11 cellular contexts compared by ENCODE assay signal in the genomic region with DNA sequence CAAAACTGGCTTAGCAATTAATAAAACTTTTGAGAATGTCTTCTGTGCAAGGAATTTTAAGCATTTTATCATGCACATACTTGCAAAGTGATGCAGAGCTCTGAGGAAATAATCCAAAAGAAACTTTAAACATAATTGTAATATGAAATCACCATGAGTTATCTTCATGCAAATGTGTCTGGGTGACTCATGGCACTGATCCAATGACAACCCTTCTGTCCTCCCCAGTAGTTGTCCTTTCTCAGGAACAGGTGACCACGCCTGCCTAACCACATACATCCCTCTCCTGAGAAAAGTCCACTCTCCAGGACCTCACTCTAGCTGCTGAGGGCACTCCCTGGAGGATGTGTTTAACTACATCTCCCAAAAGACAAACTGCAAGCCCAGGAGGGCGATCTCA.
DNase-seq lines count a peak whose midpoint lies in the region; ATAC-seq, FAIRE-seq and TF ChIP-seq lines count a peak whose summit lies in the region.
"Had no signal": no experiment of that assay in that cellular context is flagged by ENCODE, and none has a peak within 500 bp of the region (broad histone marks: within the 10 kb centered on the region; RNA-seq: fewer than 3 reads in every experiment).

No MANE protein-coding gene starts in this region.

- no peak overlapping the region for H3K27ac Mint-ChIP-seq in activated naive CD4-positive, alpha-beta T cell treated with anti-CD3 and anti-CD28 coated beads, Interleukin-2, amount 50 U/mL, for 72 hours

- peak overlapping the region; percentile 65 for H3K4me2 ChIP-seq in keratinocyte (ENCODE audit: control insufficient read depth, extremely low read depth, insufficient read depth, low read depth, low read length)

- no peak for TF ChIP-seq CTCF in AG09319 (IDR thresholded peaks at IDR 0.05; ENCODE audit: low read depth, low read length)
- TF ChIP-seq CTCF in astrocyte of the spinal cord (IDR thresholded peaks at IDR 0.05; ENCODE audit: low read depth, low read length) = no peak
- peak in 1 of 3 experiments; percentile 38 for TF ChIP-seq CTCF in keratinocyte (optimal IDR thresholded peaks at IDR 0.05 in 1 of 3, IDR thresholded peaks at IDR 0.05 in 1 of 3, conservative IDR thresholded peaks at IDR 0.05 in 1 of 3; ENCODE audit: extremely low read depth in 1 of 3, insufficient read depth in 2 of 3, low read length in 3 of 3)

- in situ Hi-C loops in astrocyte of the spinal cord (cut with HindIII; ENCODE audit: low sequenced_read_pairs) = no loop called here

- no peaks in the 10 kb centered on the region for H3K27me3 ChIP-seq in keratinocyte (ENCODE audit: control insufficient read depth, extremely low read depth, insufficient read depth, low read length)
- H3K27me3 ChIP-seq: dorsolateral prefrontal cortex had no signal

- DNase-seq in AG09319 (ENCODE audit: extremely low read depth, low read depth) (peak; percentile 40), HT-29 (ENCODE audit: low spot score) (peak; percentile 2), astrocyte of the spinal cord (ENCODE audit: low read depth, low spot score) (peak; percentile 89), keratinocyte (ENCODE audit: low read depth, low spot score) (peak; percentile 95), caudate nucleus (lab: John Stamatoyannopoulos, UW) (no peak), GM12891 (ENCODE audit: insufficient read length, low spot score) (no peak), NCI-H2029 treated with DMSO at 0.1 percent for 48 hours (lab: John Stamatoyannopoulos, UW) (no peak)
- DNase-seq in activated naive CD4-positive, alpha-beta T cell treated with anti-CD3 and anti-CD28 coated beads, Interleukin-2, amount 50 U/mL, for 72 hours (ENCODE audit: low spot score in 2 of 2) = no peak
- DNase-seq: DMS79, dorsolateral prefrontal cortex, left ventricle myocardium inferior had no signal

- H3K4me3 ChIP-seq in astrocyte of the spinal cord (ENCODE audit: low read depth, low read length) (no peak overlapping the region), keratinocyte (ENCODE audit: control insufficient read depth in 2 of 3, extremely low read depth in 1 of 3, insufficient read depth in 2 of 3, low read depth in 1 of 3, low read length in 3 of 3) (peak overlapping the region in 2 of 3 experiments; percentile 30 to 50)
- H3K4me3 ChIP-seq: dorsolateral prefrontal cortex, left ventricle myocardium inferior had no signal

- ATAC-seq in activated naive CD4-positive, alpha-beta T cell treated with anti-CD3 and anti-CD28 coated beads, Interleukin-2, amount 50 U/mL, for 72 hours = no peak

- no peaks in the 10 kb centered on the region for H3K9me3 ChIP-seq in keratinocyte (ENCODE audit: control insufficient read depth, low read depth, low read length)
- H3K9me3 ChIP-seq: left ventricle myocardium inferior had no signal

- peaks cover 27% of the 10 kb centered on the region for H3K4me1 ChIP-seq in keratinocyte (ENCODE audit: control insufficient read depth, extremely low read depth, insufficient read depth, low read length)

- FAIRE-seq in keratinocyte (lab: Jason Lieb, UNC) = peak; percentile 99
- no peak for FAIRE-seq in GM12891 (lab: Jason Lieb, UNC)

- dilution Hi-C loops in keratinocyte (cut with MboI; ENCODE audit: extremely low pct_ligation_motif_present, low sequenced_read_pairs) = no loop called here

- H3K27ac ChIP-seq in keratinocyte (ENCODE audit: control insufficient read depth, insufficient read depth, low read length) (peak overlapping the region; percentile 78), caudate nucleus (ENCODE audit: low read depth, low read length) (no peak overlapping the region)
- H3K27ac ChIP-seq: dorsolateral prefrontal cortex, left ventricle myocardium inferior had no signal

- no peaks in the 10 kb centered on the region for H3K36me3 ChIP-seq in keratinocyte (ENCODE audit: control insufficient read depth in 2 of 2, extremely low read depth in 1 of 2, insufficient read depth in 2 of 2, low read length in 2 of 2)
- H3K36me3 ChIP-seq: left ventricle myocardium inferior had no signal

- H3K79me2 ChIP-seq in keratinocyte (ENCODE audit: control insufficient read depth, insufficient read depth, low read length) = no peaks in the 10 kb centered on the region

- H3K9me1 ChIP-seq in keratinocyte (ENCODE audit: control insufficient read depth, extremely low read depth, insufficient read depth, low read length) = no peaks in the 10 kb centered on the region

- peaks cover 4 to 5% of the 10 kb centered on the region in 2 donors for H3K9me3 Mint-ChIP-seq in activated naive CD4-positive, alpha-beta T cell treated with anti-CD3 and anti-CD28 coated beads, Interleukin-2, amount 50 U/mL, for 72 hours

- H3K36me3 Mint-ChIP-seq in activated naive CD4-positive, alpha-beta T cell treated with anti-CD3 and anti-CD28 coated beads, Interleukin-2, amount 50 U/mL, for 72 hours = no peaks in the 10 kb centered on the region

- H3K9ac ChIP-seq in keratinocyte (ENCODE audit: control insufficient read depth, extremely low read depth, insufficient read depth, low read length) = peak overlapping the region; percentile 43

- peak overlapping the region; percentile 2 for H2AFZ ChIP-seq in keratinocyte (ENCODE audit: control insufficient read depth, low read length)

- no peak for TF ChIP-seq POLR2A in GM12891 (IDR thresholded peaks at IDR 0.05; ENCODE audit: low read depth, low read length)

- no peaks in the 10 kb centered on the region for H4K20me1 ChIP-seq in keratinocyte (ENCODE audit: control insufficient read depth, extremely low read depth, insufficient read depth, low read length)

TF ChIP-seq in GM12891, 5 proteins besides CTCF, POLR2A, EP300 and RAD21:
- TF ChIP-seq POU2F2 (IDR thresholded peaks at IDR 0.05; ENCODE audit: low read depth, low read length) (no peak), PAX5 (IDR thresholded peaks at IDR 0.05; ENCODE audit: insufficient read depth, low read length, severe bottlenecking) (no peak), SPI1 (IDR thresholded peaks at IDR 0.05; ENCODE audit: low read depth, low read length) (no peak), POLR2AphosphoS5 (IDR thresholded peaks at IDR 0.05; ENCODE audit: low read depth, low read length) (no peak), TAF1 (IDR thresholded peaks at IDR 0.05; ENCODE audit: low read depth, low read length) (no peak)

Comparison
In these comparisons a context has a peak if more than half of its experiments do, and no peak if none do; other contexts are left out.
1. DNase-seq: peak in AG09319 (single experiment), HT-29 (single experiment), astrocyte of the spinal cord (single experiment) and keratinocyte (single experiment); none in activated naive CD4-positive, alpha-beta T cell treated with anti-CD3 and anti-CD28 coated beads, Interleukin-2, amount 50 U/mL, for 72 hours (0 of 2), caudate nucleus (0 of 61), GM12891 (single experiment) and NCI-H2029 treated with DMSO at 0.1 percent for 48 hours (single experiment).